Comparison of ENCODE assay signal across 20 cellular contexts in genomic region chr2:197839327-197839726, GRCh38. TPM values are rescaled to one million over a fixed set of nuclear protein-coding genes. Genes with fewer than 3 reads are reported as not detected.
DNase-seq lines count a peak whose midpoint lies in the region; ATAC-seq and TF ChIP-seq lines count a peak whose summit lies in the region.
"Had no signal": no experiment of that assay in that cellular context is flagged by ENCODE, and none has a peak within 500 bp of the region (broad histone marks: within the 10 kb centered on the region; RNA-seq: fewer than 3 reads in every experiment).

No MANE protein-coding gene starts in this region.

- no peaks in the 10 kb centered on the region for H3K9me2 ChIP-seq in GM23248 (ENCODE audit: insufficient read depth)

- H3K4me2 ChIP-seq in GM23248 (ENCODE audit: unreplicated experiment): no peak overlapping the region

- TF ChIP-seq CTCF in upper lobe of left lung (IDR thresholded peaks at IDR 0.05): no peak

- H3K9me3 ChIP-seq in GM23248 (ENCODE audit: low read depth) (no peaks in the 10 kb centered on the region), upper lobe of left lung (no peaks in the 10 kb centered on the region)
- H3K9me3 ChIP-seq: BE2C, SJCRH30 had no signal

- no peaks in the 10 kb centered on the region for H3K79me2 ChIP-seq in GM23248 (ENCODE audit: insufficient read depth)

- peak overlapping the region; percentile 30 for H3K4me3 Mint-ChIP-seq in activated naive CD4-positive, alpha-beta T cell treated with anti-CD3 and anti-CD28 coated beads for 36 hours
- H3K4me3 Mint-ChIP-seq in naive thymus-derived CD8-positive, alpha-beta T cell: peak overlapping the region in 8 of 10 donors; percentile 16 to 76 (median 52)

- no peak overlapping the region for H3K9ac ChIP-seq in GM23248

- no peaks in the 10 kb centered on the region for H4K20me1 ChIP-seq in GM23248 (ENCODE audit: insufficient read depth)

- H3K4me1 Mint-ChIP-seq in activated naive CD4-positive, alpha-beta T cell treated with anti-CD3 and anti-CD28 coated beads for 36 hours (ENCODE audit: low read depth): peaks cover 69% of the 10 kb centered on the region
- peaks cover 11 to 59% (median 46%) of the 10 kb centered on the region in 4 donors for H3K4me1 Mint-ChIP-seq in naive thymus-derived CD8-positive, alpha-beta T cell

- no peaks in the 10 kb centered on the region for H3K27me3 Mint-ChIP-seq in activated naive CD4-positive, alpha-beta T cell treated with anti-CD3 and anti-CD28 coated beads for 36 hours (ENCODE audit: low read depth)
- peaks cover 0 to 5% (median 0%) of the 10 kb centered on the region in 5 donors for H3K27me3 Mint-ChIP-seq in naive thymus-derived CD8-positive, alpha-beta T cell

- H3K27ac ChIP-seq in GM23248 (no peak overlapping the region), upper lobe of left lung (no peak overlapping the region)
- H3K27ac ChIP-seq: RWPE1, SJCRH30 had no signal

- H3K4me3 ChIP-seq in GM23248 (no peak overlapping the region), upper lobe of left lung (no peak overlapping the region)
- H3K4me3 ChIP-seq: SJCRH30 had no signal

- H3K4me1 ChIP-seq in GM23248 (ENCODE audit: insufficient read depth) (peaks cover 7% of the 10 kb centered on the region; the same call in 1 of the 2 replicates), upper lobe of left lung (peaks cover 4 to 13% (median 11%) of the 10 kb centered on the region in 4 donors)
- H3K4me1 ChIP-seq: BE2C, SJCRH30 had no signal

- peak in 1 of 2 donors; percentile 44 for ATAC-seq in naive thymus-derived CD8-positive, alpha-beta T cell
- ATAC-seq in upper lobe of left lung (ENCODE audit: low FRiP score in 2 of 2): no peak

- intact Hi-C loops in activated naive CD4-positive, alpha-beta T cell treated with anti-CD3 and anti-CD28 coated beads for 36 hours (cut with micrococcal nuclease): no loop called here

- peaks cover 17% of the 10 kb centered on the region; the same call in 1 of the 2 replicates for H3F3A ChIP-seq in GM23248 (ENCODE audit: insufficient read depth)

- DNase-seq in activated naive CD4-positive, alpha-beta T cell treated with anti-CD3 and anti-CD28 coated beads for 36 hours: no peak
- DNase-seq in activated naive CD4-positive, alpha-beta T cell treated with anti-CD3 and anti-CD28 coated beads, Interleukin-2, amount 50 U/mL, for 16 hours: no peak
- no peak for DNase-seq in GM23248
- DNase-seq in RPMI8226: peak; percentile 80
- DNase-seq in naive thymus-derived CD8-positive, alpha-beta T cell: peak in 1 of 10 donors; percentile 26
- no peak for DNase-seq in COLO668 (lab: John Stamatoyannopoulos, UW; ENCODE audit: unreplicated experiment)
- DNase-seq in NCI-H2107 treated with DMSO at 0.1 percent for 48 hours (lab: John Stamatoyannopoulos, UW; ENCODE audit: unreplicated experiment): no peak
- no peak for DNase-seq in upper lobe of left lung
- DNase-seq: BE2C, DMS153, EL, H7, MV-4-11, NCI-H1417 treated with DMSO at 0.1 percent for 48 hours, NCI-H2029, SJCRH30, SW 1271 had no signal

- no peaks in the 10 kb centered on the region for H3K27me3 ChIP-seq in GM23248 (replicated peaks; ENCODE audit: insufficient read depth)
- no peaks in the 10 kb centered on the region for H3K27me3 ChIP-seq in upper lobe of left lung
- H3K27me3 ChIP-seq: BE2C, SJCRH30 had no signal

- in situ Hi-C loops in GM23248 (cut with MboI): no loop called here

- no peaks in the 10 kb centered on the region for H3K36me3 Mint-ChIP-seq in activated naive CD4-positive, alpha-beta T cell treated with anti-CD3 and anti-CD28 coated beads for 36 hours (ENCODE audit: low read depth)
- peaks cover 0 to 8% (median 0%) of the 10 kb centered on the region in 3 donors for H3K36me3 Mint-ChIP-seq in naive thymus-derived CD8-positive, alpha-beta T cell

- CTCF ChIA-PET in activated naive CD4-positive, alpha-beta T cell treated with anti-CD3 and anti-CD28 coated beads for 36 hours (lab: Charles Lee): interaction anchor here (0.6 to 1.5 kb wide), 5 partner anchors 31 to 289 kb away, joined by 3 to 4 read pairs (median 4); no protein-coding TSS in a partner anchor

- no peaks in the 10 kb centered on the region for H3K36me3 ChIP-seq in GM23248 (ENCODE audit: low read depth)
- H3K36me3 ChIP-seq in upper lobe of left lung: no peaks in the 10 kb centered on the region
- H3K36me3 ChIP-seq: BE2C, SJCRH30 had no signal

- TF ChIP-seq POLR2A in upper lobe of left lung (IDR thresholded peaks at IDR 0.05): no peak

- POLR2A ChIA-PET in naive thymus-derived CD8-positive, alpha-beta T cell (lab: Charles Lee): interaction anchor here (1.1 kb wide), 1 partner anchor 134 kb away, joined by 4 read pairs; the partner anchor contains the start of gene MARS2

- no peak overlapping the region for H3K27ac Mint-ChIP-seq in activated naive CD4-positive, alpha-beta T cell treated with anti-CD3 and anti-CD28 coated beads for 36 hours
- H3K27ac Mint-ChIP-seq in naive thymus-derived CD8-positive, alpha-beta T cell: peak overlapping the region in 9 of 10 donors; percentile 71 to 95 (median 90)

- H2AFZ ChIP-seq in GM23248: peak overlapping the region; percentile 87; the same call in 1 of the 2 replicates

- H3K9me3 Mint-ChIP-seq in activated naive CD4-positive, alpha-beta T cell treated with anti-CD3 and anti-CD28 coated beads for 36 hours: peaks cover 6% of the 10 kb centered on the region
- H3K9me3 Mint-ChIP-seq in naive thymus-derived CD8-positive, alpha-beta T cell: peaks cover 0 to 4% (median 0%) of the 10 kb centered on the region in 9 donors

- no peak for TF ChIP-seq EP300 in upper lobe of left lung (IDR thresholded peaks at IDR 0.05)

- 92 to 93% methylated on average over 5 of the region's 5 CpGs for WGBS in GM23248 (ENCODE audit: low coverage in 1 of 2, low lambda C conversion rate in 2 of 2, missing lambda C conversion rate in 2 of 2), 2 experiments
- WGBS in upper lobe of left lung, 2 donors: 85 to 94% methylated on average over 5 of the region's 5 CpGs

RNA-seq across cellular contexts. Expression of gene PLCL1, which starts 34.9 kb away (rescaled TPM):
- total RNA-seq in activated naive CD4-positive, alpha-beta T cell treated with anti-CD3 and anti-CD28 coated beads for 36 hours: 1 to 10 TPM; 3.3 to 3.5 TPM
- 2.3 TPM in 2 replicates for total RNA-seq in GM23248 (2014; rRNA removed; shearing (Covaris generic))
- 0.44 and 0.80 TPM in 2 replicates for polyA plus RNA-seq in GM23248 (2016; fragmentation: Nextera tagmentation; extraction: Ambion mirVana)
- total RNA-seq in naive thymus-derived CD8-positive, alpha-beta T cell: 1 to 10 TPM; 7.1 to 8.8 TPM
- 1 to 10 TPM; 3.0 to 4.8 (median 4.1) TPM for polyA plus RNA-seq in naive thymus-derived CD8-positive, alpha-beta T cell
- 10 to 100 TPM in 2 of 6 donors, 1 to 10 TPM in 4; 5.3 to 17.0 (median 8.1) TPM for total RNA-seq in upper lobe of left lung
- total RNA-seq: SJCRH30 had no signal

RNA-seq across cellular contexts. Expression of gene BOLL, which starts 54.2 kb away (rescaled TPM):
- total RNA-seq in activated naive CD4-positive, alpha-beta T cell treated with anti-CD3 and anti-CD28 coated beads for 36 hours: under 1 TPM in 1 of 2 experiments, not detected in 1; 0.12 TPM
- not detected in 2 replicates for total RNA-seq in GM23248 (2014; rRNA removed; shearing (Covaris generic))
- not detected in 2 replicates for polyA plus RNA-seq in GM23248 (2016; fragmentation: Nextera tagmentation; extraction: Ambion mirVana)
- total RNA-seq in naive thymus-derived CD8-positive, alpha-beta T cell: not detected
- not detected for polyA plus RNA-seq in naive thymus-derived CD8-positive, alpha-beta T cell
- not detected for total RNA-seq in upper lobe of left lung
- total RNA-seq: NCI-H460 had no signal
- polyA plus RNA-seq: AG04450 had no signal
